Comparison of ENCODE assay signal across 8 cellular contexts in the genomic region with DNA sequence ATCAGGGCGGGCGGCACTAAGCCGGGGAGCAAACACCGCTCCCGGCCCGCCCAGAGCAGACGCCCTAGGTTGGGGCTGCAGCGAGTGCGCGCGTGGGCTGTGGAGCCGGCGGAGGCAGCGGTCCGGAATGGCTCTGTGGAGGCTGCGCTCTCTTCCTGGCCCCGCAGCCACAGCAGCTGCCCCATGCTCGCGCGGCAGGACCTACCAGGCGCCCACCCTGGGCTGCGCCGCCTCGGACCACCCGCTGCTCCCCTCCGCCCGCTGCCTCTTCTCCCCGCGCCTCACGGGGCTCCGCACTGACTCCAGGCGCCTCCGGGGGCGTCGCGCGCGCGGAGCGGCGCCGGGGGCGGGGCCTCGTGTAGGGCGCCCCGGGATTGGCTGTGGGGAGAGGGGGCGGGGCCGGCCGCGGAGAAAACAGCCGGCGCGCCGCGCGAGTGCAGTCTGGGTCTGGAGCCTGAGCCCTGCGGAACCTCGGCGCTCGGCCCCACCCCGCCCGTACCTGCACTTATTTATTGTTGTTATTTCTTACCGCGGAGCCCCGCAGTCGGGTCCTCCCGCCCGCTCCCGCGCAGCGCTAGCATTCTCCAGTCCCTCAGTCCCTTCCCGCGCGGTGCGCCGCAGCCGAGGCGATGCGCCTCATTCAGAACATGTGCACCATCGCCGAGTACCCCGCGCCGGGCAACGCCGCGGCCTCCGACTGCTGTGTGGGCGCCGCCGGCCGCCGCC. TPM values are rescaled to one million over a fixed set of nuclear protein-coding genes. Genes with fewer than 3 reads are reported as not detected.
DNase-seq lines count a peak whose midpoint lies in the region; ATAC-seq and TF ChIP-seq lines count a peak whose summit lies in the region.

A gene with protein sequence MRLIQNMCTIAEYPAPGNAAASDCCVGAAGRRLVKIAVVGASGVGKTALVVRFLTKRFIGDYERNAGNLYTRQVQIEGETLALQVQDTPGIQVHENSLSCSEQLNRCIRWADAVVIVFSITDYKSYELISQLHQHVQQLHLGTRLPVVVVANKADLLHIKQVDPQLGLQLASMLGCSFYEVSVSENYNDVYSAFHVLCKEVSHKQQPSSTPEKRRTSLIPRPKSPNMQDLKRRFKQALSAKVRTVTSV (plus strand): TSS at position 439 of the 726 bp plus-strand sequence. CDS start 191 bp downstream, at position 630.

- H3K9me3 ChIP-seq in HUES6 (ENCODE audit: control insufficient read depth, insufficient read depth, low read depth, low read length): peaks cover 19% of the 10 kb centered on the region
- no peaks in the 10 kb centered on the region for H3K9me3 ChIP-seq in Peyer's patch
- H3K9me3 ChIP-seq in neural progenitor cell (ENCODE audit: low read depth): no peaks in the 10 kb centered on the region

- peaks cover 39% of the 10 kb centered on the region for H3K4me1 Mint-ChIP-seq in neural progenitor cell
- H3K4me1 Mint-ChIP-seq in stimulated activated naive CD8-positive, alpha-beta T cell treated with anti-CD3 and anti-CD28 coated beads, Interleukin-15, amount 100 ng/mL, for 72 hours: peaks cover 24% of the 10 kb centered on the region

- H4K20me1 ChIP-seq in neural progenitor cell (ENCODE audit: low read depth): peaks cover 7% of the 10 kb centered on the region

- peak within 1 kb of the TSS; percentile 93 for H3K27ac ChIP-seq in HUES6 (ENCODE audit: low read depth, low read length)
- H3K27ac ChIP-seq in Peyer's patch: peak within 1 kb of the TSS in 3 of 4 donors; percentile 25 to 63 (median 46)
- H3K27ac ChIP-seq in foreskin keratinocyte: no peak within 1 kb of the TSS
- H3K27ac ChIP-seq in neural progenitor cell: no peak within 1 kb of the TSS

- H3K9ac ChIP-seq in HUES6 (ENCODE audit: low read length): peak within 1 kb of the TSS; percentile 98
- no peak within 1 kb of the TSS for H3K9ac ChIP-seq in neural progenitor cell

- H3K4me1 ChIP-seq in HUES6 (ENCODE audit: control insufficient read depth, insufficient read depth, low read length): peaks cover 47% of the 10 kb centered on the region
- peaks cover 0 to 13% (median 4%) of the 10 kb centered on the region in 4 donors for H3K4me1 ChIP-seq in Peyer's patch
- peaks cover 2% of the 10 kb centered on the region for H3K4me1 ChIP-seq in foreskin keratinocyte
- peaks cover 11% of the 10 kb centered on the region for H3K4me1 ChIP-seq in neural progenitor cell

- H3K4me3 Mint-ChIP-seq in neural progenitor cell: peak within 1 kb of the TSS; percentile 87
- peak within 1 kb of the TSS; percentile 81 to 88 for H3K4me3 Mint-ChIP-seq in stimulated activated naive CD8-positive, alpha-beta T cell treated with anti-CD3 and anti-CD28 coated beads, Interleukin-15, amount 100 ng/mL, for 72 hours

- no peaks in the 10 kb centered on the region for H3K27me3 ChIP-seq in HUES6 (ENCODE audit: control insufficient read depth, insufficient read depth, low read length)
- no peaks in the 10 kb centered on the region for H3K27me3 ChIP-seq in Peyer's patch
- H3K27me3 ChIP-seq in foreskin keratinocyte: peaks cover 3% of the 10 kb centered on the region
- peaks cover 30% of the 10 kb centered on the region for H3K27me3 ChIP-seq in neural progenitor cell

- peak in 1 of 2 donors; percentile 39 for TF ChIP-seq POLR2A in Peyer's patch (IDR thresholded peaks at IDR 0.05)

- peak within 1 kb of the TSS; percentile 94 for H3K4me3 ChIP-seq in HUES6 (ENCODE audit: low read depth, low read length)
- peak within 1 kb of the TSS; percentile 44 to 73 (median 67) for H3K4me3 ChIP-seq in Peyer's patch
- H3K4me3 ChIP-seq in neural progenitor cell: peak within 1 kb of the TSS; percentile 53

- peak within 1 kb of the TSS; percentile 42 for H3K27ac Mint-ChIP-seq in neural progenitor cell
- no peak within 1 kb of the TSS for H3K27ac Mint-ChIP-seq in stimulated activated naive CD8-positive, alpha-beta T cell treated with anti-CD3 and anti-CD28 coated beads, Interleukin-15, amount 100 ng/mL, for 72 hours

- peaks cover 45% of the 10 kb centered on the region for H3K36me3 ChIP-seq in HUES6 (ENCODE audit: control insufficient read depth, insufficient read depth, low read length)
- H3K36me3 ChIP-seq in Peyer's patch: no peaks in the 10 kb centered on the region
- H3K36me3 ChIP-seq in neural progenitor cell: no peaks in the 10 kb centered on the region

- TF ChIP-seq CTCF in Peyer's patch (IDR thresholded peaks at IDR 0.05) (peak in 4 of 6 experiments; percentile 33 to 54 (median 50)), foreskin keratinocyte (conservative IDR thresholded peaks at IDR 0.05) (peak; percentile 39), neural progenitor cell (IDR thresholded peaks at IDR 0.05) (peak; percentile 32)

- H3F3A ChIP-seq in neural progenitor cell (ENCODE audit: low read depth): peaks cover 9% of the 10 kb centered on the region

- ATAC-seq in GM21447 (IDR thresholded peaks at IDR 0.05; ENCODE audit: unreplicated experiment): peak; percentile 97
- ATAC-seq in foreskin keratinocyte: peak; percentile 97
- ATAC-seq in stimulated activated naive CD8-positive, alpha-beta T cell treated with anti-CD3 and anti-CD28 coated beads, Interleukin-15, amount 100 ng/mL, for 72 hours: peak; percentile 96

- H3K9me3 Mint-ChIP-seq in neural progenitor cell: peaks cover 18% of the 10 kb centered on the region
- peaks cover 10 to 13% of the 10 kb centered on the region in 2 donors for H3K9me3 Mint-ChIP-seq in stimulated activated naive CD8-positive, alpha-beta T cell treated with anti-CD3 and anti-CD28 coated beads, Interleukin-15, amount 100 ng/mL, for 72 hours

- H3K36me3 Mint-ChIP-seq in neural progenitor cell: peaks cover 28% of the 10 kb centered on the region

- H2AFZ ChIP-seq in neural progenitor cell (replicated peaks): peak within 1 kb of the TSS; percentile 95

- peak within 1 kb of the TSS; percentile 86 for H3K4me2 ChIP-seq in neural progenitor cell

- DNase-seq in D341Med (ENCODE audit: low spot score) (peak; percentile 96), Peyer's patch (peak; percentile 80 to 90 (median 89)), foreskin keratinocyte (peak; percentile 37 to 62), neural progenitor cell (ENCODE audit: low spot score) (peak; percentile 92)
- DNase-seq in activated effector memory CD4-positive, alpha-beta T cell treated with anti-CD3 and anti-CD28 coated beads, Interleukin-2, amount 50 U/mL, for 16 hours: peak; percentile 94
- DNase-seq in stimulated activated naive CD8-positive, alpha-beta T cell treated with anti-CD3 and anti-CD28 coated beads, Interleukin-15, amount 100 ng/mL, for 72 hours: peak; percentile 82 to 85

- peaks cover 8% of the 10 kb centered on the region for H3K79me2 ChIP-seq in neural progenitor cell (ENCODE audit: low read depth)

- peaks cover 14% of the 10 kb centered on the region for H3K27me3 Mint-ChIP-seq in neural progenitor cell (ENCODE audit: insufficient read depth, low read depth)
- H3K27me3 Mint-ChIP-seq in stimulated activated naive CD8-positive, alpha-beta T cell treated with anti-CD3 and anti-CD28 coated beads, Interleukin-15, amount 100 ng/mL, for 72 hours: peaks cover 50% of the 10 kb centered on the region

RNA-seq across cellular contexts. Expression of the gene that starts here (rescaled TPM):
- under 1 TPM in 1 of 4 donors, not detected in 3; 0.54 TPM for total RNA-seq in Peyer's patch
- total RNA-seq in foreskin keratinocyte: 2.3 and 2.5 TPM in 2 replicates
- polyA plus RNA-seq in foreskin keratinocyte: 1.5 and 2.0 TPM in 2 replicates
- total RNA-seq in neural progenitor cell (ENCODE audit: low replicate concordance): 6.8 and 10.1 TPM in 2 replicates

Comparison
In these comparisons a context has a peak if more than half of its experiments do, and no peak if none do; other contexts are left out.
1. Peak in DNase-seq, H3K4me3 ChIP-seq and H3K27ac ChIP-seq in Peyer's patch; RNA of the gene not detected or under 1 TPM.